In genomic region chr3:29936054-29936453, GRCh38 we compare ENCODE assay signal across 16 cellular contexts.
DNase-seq lines count a peak whose midpoint lies in the region; ATAC-seq, FAIRE-seq and TF ChIP-seq lines count a peak whose summit lies in the region.
"Had no signal": no experiment of that assay in that cellular context is flagged by ENCODE, and none has a peak within 500 bp of the region (broad histone marks: within the 10 kb centered on the region; RNA-seq: fewer than 3 reads in every experiment).

No MANE protein-coding gene starts in this region.

- no peak overlapping the region for H3K27ac Mint-ChIP-seq in CD8-positive, alpha-beta memory T cell

- no peaks in the 10 kb centered on the region for H3K9me3 Mint-ChIP-seq in CD8-positive, alpha-beta memory T cell

- H3K27me3 ChIP-seq in GM12878 (replicated peaks in 1 of 2; ENCODE audit: control insufficient read depth in 2 of 2, insufficient read depth in 2 of 2, low read length in 1 of 2) (no peaks in the 10 kb centered on the region; a peak in 1 of 4 replicates), tibial nerve (no peaks in the 10 kb centered on the region)
- H3K27me3 ChIP-seq in CD8-positive, alpha-beta memory T cell (ENCODE audit: insufficient read depth, low read length, poor library complexity, severe bottlenecking), result no peaks in the 10 kb centered on the region

- no peak overlapping the region for H2AFZ ChIP-seq in GM12878 (ENCODE audit: control insufficient read depth, low read depth, low read length)

- no peaks in the 10 kb centered on the region for H4K20me1 ChIP-seq in GM12878 (ENCODE audit: control insufficient read depth, insufficient read depth)

- peak; percentile 95 for FAIRE-seq in GM12878 (lab: Jason Lieb, UNC)

- no TSS peak for BruUV-seq in GM12878 (replicated peaks; lab: Mats Ljungman, UMichigan)

- CTCF ChIA-PET in GM12878 (lab: Yijun Ruan, JAX), result no interaction called here
- CTCF ChIA-PET in CD8-positive, alpha-beta memory T cell (lab: Charles Lee), result no interaction called here

- TF ChIP-seq EP300 in GM12878 (IDR thresholded peaks at IDR 0.05; ENCODE audit: borderline replicate concordance in 1 of 2, control insufficient read depth in 1 of 2, low read depth in 2 of 2, low read length in 2 of 2) (peak in 1 of 2 experiments; percentile 70; a peak in 1 of 4 replicates), tibial nerve (IDR thresholded peaks at IDR 0.05) (no peak)

- H3K79me2 ChIP-seq in GM12878 (ENCODE audit: control insufficient read depth, insufficient read depth, low read length), result no peaks in the 10 kb centered on the region

- peak; percentile 85 to 89 for ATAC-seq in activated CD4-positive, CD25-positive, alpha-beta regulatory T cell treated with anti-CD3 and anti-CD28 coated beads, Interleukin-2, amount 50 U/mL, for 24 hours
- ATAC-seq in GM21381 (IDR thresholded peaks at IDR 0.05; ENCODE audit: unreplicated experiment) (peak; percentile 81), HG03066 (IDR thresholded peaks at IDR 0.05; ENCODE audit: low read depth, unreplicated experiment) (peak; percentile 78), GM12878 (peak; percentile 97)

- TF ChIP-seq CTCF in GM12878 (IDR thresholded peaks at IDR 0.05 in 2 of 3, conservative IDR thresholded peaks at IDR 0.05 in 1 of 3; ENCODE audit: control insufficient read depth in 2 of 3, extremely low read depth in 1 of 3, insufficient read depth in 1 of 3, low read depth in 3 of 3, low read length in 3 of 3) (no peak), tibial nerve (IDR thresholded peaks at IDR 0.05) (no peak)

- TF ChIP-seq RAD21 in GM12878 (IDR thresholded peaks at IDR 0.05; ENCODE audit: insufficient read depth, low read depth, low read length), result no peak

- DNase-seq in activated CD4-positive, CD25-positive, alpha-beta regulatory T cell (lab: John Stamatoyannopoulos, UW), result no peak
- DNase-seq in GM12878 (ENCODE audit: low read depth, low spot score) (peak; percentile 27), NCI-H2081 (lab: John Stamatoyannopoulos, UW) (no peak), tibial nerve (ENCODE audit: low spot score in 2 of 2) (no peak)
- DNase-seq in CD8-positive, alpha-beta memory T cell, result no peak
- DNase-seq: activated CD4-positive, CD25-positive, alpha-beta regulatory T cell treated with anti-CD3 and anti-CD28 coated beads, Interleukin-2, amount 50 U/mL, for 72 hours; DMS153; hippocampal formation; Karpas-422; midbrain; NCI-H345; SHP77 treated with DMSO at 0.1 percent for 48 hours had no signal

- SMC1A ChIA-PET in GM12878 (lab: Charles Lee; ENCODE audit: uncharacterized antibody, unreplicated experiment), result interaction anchor here (0.8 kb wide), 1 partner anchor 11 kb away, joined by 3 read pairs; no protein-coding TSS in a partner anchor

- H3K4me1 Mint-ChIP-seq in CD8-positive, alpha-beta memory T cell, result no peaks in the 10 kb centered on the region

- no peak overlapping the region for H3K4me2 ChIP-seq in GM12878 (ENCODE audit: control insufficient read depth, insufficient read depth)

- TF ChIP-seq POLR2A in GM12878 (IDR thresholded peaks at IDR 0.05; ENCODE audit: low read depth, low read length), result no peak
- no peak for TF ChIP-seq POLR2A in tibial nerve (IDR thresholded peaks at IDR 0.05)

- 1% methylated on average over 3 of the region's 3 CpGs for WGBS in GM12878 (ENCODE audit: insufficient coverage, insufficient replicate concordance, low lambda C conversion rate, missing lambda C conversion rate)
- 92 to 94% methylated on average over 3 of the region's 3 CpGs for WGBS in tibial nerve, 2 donors

- intact Hi-C loops in GM12878 (cut with micrococcal nuclease; ENCODE audit: unreplicated experiment), result no loop called here

- H3K4me3 ChIP-seq in GM12878, result no peak overlapping the region
- no peak overlapping the region for H3K4me3 ChIP-seq in tibial nerve
- no peak overlapping the region for H3K4me3 ChIP-seq in CD8-positive, alpha-beta memory T cell (ENCODE audit: low read length)

- RAD21 ChIA-PET in GM12878 (lab: Charles Lee; ENCODE audit: unreplicated experiment), result no interaction called here

- POLR2A ChIA-PET in GM12878 (lab: Charles Lee), result no interaction called here
- POLR2A ChIA-PET in CD8-positive, alpha-beta memory T cell (lab: Charles Lee), result no interaction called here

- H3K27me3 Mint-ChIP-seq in CD8-positive, alpha-beta memory T cell, result peaks cover 0 to 2% of the 10 kb centered on the region in 2 donors

- H3K9me3 ChIP-seq in GM12878 (replicated peaks; ENCODE audit: control insufficient read depth, insufficient read depth, low read length), result no peaks in the 10 kb centered on the region
- no peaks in the 10 kb centered on the region for H3K9me3 ChIP-seq in tibial nerve
- no peaks in the 10 kb centered on the region for H3K9me3 ChIP-seq in CD8-positive, alpha-beta memory T cell (ENCODE audit: low read length)

- no peaks in the 10 kb centered on the region for H3K36me3 ChIP-seq in GM12878 (ENCODE audit: control insufficient read depth in 2 of 2, insufficient read depth in 2 of 2, low read length in 1 of 2)
- peaks cover 0 to 7% (median 0%) of the 10 kb centered on the region in 3 donors for H3K36me3 ChIP-seq in tibial nerve
- no peaks in the 10 kb centered on the region for H3K36me3 ChIP-seq in CD8-positive, alpha-beta memory T cell (ENCODE audit: insufficient read depth, low read length)

- no peaks in the 10 kb centered on the region for H3K36me3 Mint-ChIP-seq in CD8-positive, alpha-beta memory T cell

- H3K27ac ChIP-seq in GM12878 (ENCODE audit: control insufficient read depth, insufficient read depth) (no peak overlapping the region), tibial nerve (no peak overlapping the region)
- H3K27ac ChIP-seq in CD8-positive, alpha-beta memory T cell (ENCODE audit: low read depth, low read length), result no peak overlapping the region
- H3K27ac ChIP-seq: 22Rv1 had no signal

- in situ Hi-C loops in GM12878 (cut with MboI), result no loop called here

- no peak overlapping the region for H3K9ac ChIP-seq in GM12878 (ENCODE audit: control insufficient read depth, insufficient read depth, low read length)

- H3K4me3 Mint-ChIP-seq in CD8-positive, alpha-beta memory T cell, result no peak overlapping the region

- H3K4me1 ChIP-seq in GM12878 (ENCODE audit: control insufficient read depth, insufficient read depth, low read length) (peaks cover 4% of the 10 kb centered on the region; the same call in 1 of the 2 replicates), tibial nerve (peaks cover 0 to 33% (median 5%) of the 10 kb centered on the region in 4 donors)
- H3K4me1 ChIP-seq in CD8-positive, alpha-beta memory T cell (ENCODE audit: insufficient read depth, low read length), result no peaks in the 10 kb centered on the region

TF ChIP-seq in GM12878, 131 proteins besides CTCF, POLR2A, EP300 and RAD21 (continues in another document):
- TF ChIP-seq CEBPZ (IDR thresholded peaks at IDR 0.05; ENCODE audit: low read depth, low read length), result no peak
- no peak for TF ChIP-seq CREB1 (IDR thresholded peaks at IDR 0.05; ENCODE audit: low read depth)
- TF ChIP-seq NFIC (IDR thresholded peaks at IDR 0.05; ENCODE audit: low read depth, low read length), result no peak
- no peak for TF ChIP-seq WRNIP1 (IDR thresholded peaks at IDR 0.05; ENCODE audit: borderline replicate concordance, low read depth, low read length)
